1 cellular context compared by ENCODE assay signal in the genomic region with DNA sequence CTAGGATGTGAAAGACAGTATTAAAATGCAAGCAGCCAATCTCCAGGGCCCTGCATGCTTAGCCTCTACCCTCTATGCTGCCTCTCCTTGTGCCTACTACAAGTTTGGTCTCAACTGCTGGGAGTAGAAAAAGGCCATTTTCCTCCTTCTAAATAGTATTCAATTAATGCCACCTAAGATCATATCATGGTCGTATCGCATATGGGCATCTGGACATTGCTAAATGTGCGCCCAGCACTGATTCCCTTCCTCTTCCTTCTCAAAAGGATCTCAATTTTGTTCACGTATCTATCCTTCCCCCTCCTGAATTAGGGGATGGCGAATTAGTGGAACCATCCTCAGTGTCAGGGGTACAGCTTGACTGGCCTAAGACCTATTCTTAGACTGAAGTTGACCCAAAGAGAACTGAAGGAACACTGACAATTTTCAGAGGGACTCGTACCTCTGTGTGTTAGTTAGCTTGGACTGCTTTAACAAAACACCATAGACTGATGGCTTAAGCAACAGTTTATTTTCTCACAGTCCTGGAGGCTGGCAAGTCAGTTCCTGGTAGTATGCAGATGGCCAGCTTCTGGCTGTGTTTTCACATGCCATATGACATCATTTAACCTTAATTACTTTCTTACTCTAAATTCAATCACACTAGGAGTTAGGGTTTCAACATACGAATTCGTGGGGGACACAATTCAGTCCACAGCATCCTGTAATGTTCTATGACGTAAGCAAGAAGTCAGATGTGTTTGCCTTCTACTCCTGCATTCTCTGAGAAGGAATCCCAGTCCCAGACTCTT.
TF ChIP-seq lines count a peak whose summit lies in the region.

No MANE protein-coding gene starts in this region.

TF ChIP-seq in A549, 52 proteins besides CTCF, POLR2A, EP300 and RAD21 (continued from another document):
- TF ChIP-seq, protein P1, sequence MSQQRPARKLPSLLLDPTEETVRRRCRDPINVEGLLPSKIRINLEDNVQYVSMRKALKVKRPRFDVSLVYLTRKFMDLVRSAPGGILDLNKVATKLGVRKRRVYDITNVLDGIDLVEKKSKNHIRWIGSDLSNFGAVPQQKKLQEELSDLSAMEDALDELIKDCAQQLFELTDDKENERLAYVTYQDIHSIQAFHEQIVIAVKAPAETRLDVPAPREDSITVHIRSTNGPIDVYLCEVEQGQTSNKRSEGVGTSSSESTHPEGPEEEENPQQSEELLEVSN (IDR thresholded peaks at IDR 0.05; ENCODE audit: borderline replicate concordance, low read depth) = no peak
- TF ChIP-seq, protein P2, sequence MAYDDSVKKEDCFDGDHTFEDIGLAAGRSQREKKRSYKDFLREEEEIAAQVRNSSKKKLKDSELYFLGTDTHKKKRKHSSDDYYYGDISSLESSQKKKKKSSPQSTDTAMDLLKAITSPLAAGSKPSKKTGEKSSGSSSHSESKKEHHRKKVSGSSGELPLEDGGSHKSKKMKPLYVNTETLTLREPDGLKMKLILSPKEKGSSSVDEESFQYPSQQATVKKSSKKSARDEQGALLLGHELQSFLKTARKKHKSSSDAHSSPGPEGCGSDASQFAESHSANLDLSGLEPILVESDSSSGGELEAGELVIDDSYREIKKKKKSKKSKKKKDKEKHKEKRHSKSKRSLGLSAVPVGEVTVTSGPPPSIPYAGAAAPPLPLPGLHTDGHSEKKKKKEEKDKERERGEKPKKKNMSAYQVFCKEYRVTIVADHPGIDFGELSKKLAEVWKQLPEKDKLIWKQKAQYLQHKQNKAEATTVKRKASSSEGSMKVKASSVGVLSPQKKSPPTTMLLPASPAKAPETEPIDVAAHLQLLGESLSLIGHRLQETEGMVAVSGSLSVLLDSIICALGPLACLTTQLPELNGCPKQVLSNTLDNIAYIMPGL (CRISPR knock-in tag; IDR thresholded peaks at IDR 0.05; ENCODE audit: borderline replicate concordance) = no peak
